ENCODE assay signal across 11 cellular contexts in the genomic region with DNA sequence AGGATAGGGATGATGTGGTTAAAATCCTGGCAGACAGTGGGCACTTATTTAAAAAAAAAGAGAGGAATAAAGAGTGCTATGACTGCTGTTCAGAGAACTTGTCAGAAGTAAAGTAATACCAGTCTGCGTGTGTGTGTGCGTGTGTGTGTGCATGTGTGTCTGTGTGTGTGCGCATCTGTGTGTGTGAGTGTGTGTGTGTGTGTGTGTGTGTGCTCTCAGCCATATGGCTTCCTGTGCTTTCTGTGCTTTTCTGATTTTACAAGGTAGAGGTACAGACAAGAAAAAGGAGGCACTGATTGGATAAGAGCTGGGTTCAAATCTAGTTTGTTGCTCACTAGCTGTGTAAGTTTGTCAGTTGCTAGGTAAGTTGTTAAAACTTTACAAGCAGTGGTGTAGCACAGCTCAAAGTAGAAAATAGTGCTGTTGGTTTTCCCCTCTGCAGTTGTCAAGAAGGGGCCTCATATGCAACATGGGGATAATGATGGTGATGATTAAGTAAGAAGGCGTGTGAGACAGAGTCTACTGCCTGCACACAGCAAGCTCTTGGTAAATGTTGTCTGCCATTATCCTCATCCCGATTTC.
DNase-seq lines count a peak whose midpoint lies in the region; ATAC-seq and TF ChIP-seq lines count a peak whose summit lies in the region.
"Had no signal": no experiment of that assay in that cellular context is flagged by ENCODE, and none has a peak within 500 bp of the region (broad histone marks: within the 10 kb centered on the region; RNA-seq: fewer than 3 reads in every experiment).

No MANE protein-coding gene starts in this region.

- no peaks in the 10 kb centered on the region for H3K9me3 Mint-ChIP-seq in MCF 10A (ENCODE audit: unreplicated experiment)
- H3K9me3 Mint-ChIP-seq: activated T-cell treated with anti-CD3 and anti-CD28 coated beads, Interleukin-2, amount 50 U/mL, for 4 hours had no signal

- H3K27me3 ChIP-seq in breast epithelium (no peaks in the 10 kb centered on the region), thymus (ENCODE audit: control insufficient read depth, insufficient read depth) (no peaks in the 10 kb centered on the region)

- 74% methylated on average over 5 of the region's 5 CpGs for WGBS in thymus

- intact Hi-C loops in MCF 10A (cut with micrococcal nuclease) = loop anchor here (1.0 kb wide), 1 partner anchor 120 kb away; no protein-coding TSS in a partner anchor
- intact Hi-C loops in breast epithelium (cut with DNase I; ENCODE audit: low total_unique reads) = no loop called here

- H3K27ac Mint-ChIP-seq in MCF 10A (ENCODE audit: low read depth, unreplicated experiment) (peak overlapping the region; percentile 26), T-helper 17 cell (peak overlapping the region; percentile 2)

- H3K9me3 ChIP-seq in breast epithelium = no peaks in the 10 kb centered on the region
- H3K9me3 ChIP-seq in T-helper 17 cell (ENCODE audit: control insufficient read depth, low read length, poor library complexity, severe bottlenecking) = no peaks in the 10 kb centered on the region
- H3K9me3 ChIP-seq in thymus (ENCODE audit: control insufficient read depth) = no peaks in the 10 kb centered on the region
- H3K9me3 ChIP-seq: psoas muscle had no signal

- H3K4me1 Mint-ChIP-seq in MCF 10A (ENCODE audit: insufficient read depth, unreplicated experiment) = peaks cover 26% of the 10 kb centered on the region
- H3K4me1 Mint-ChIP-seq in T-helper 17 cell = peaks cover 30% of the 10 kb centered on the region

- H3K27ac ChIP-seq in breast epithelium (no peak overlapping the region), thymus (ENCODE audit: low read depth) (peak overlapping the region; percentile 70)
- H3K27ac ChIP-seq: psoas muscle had no signal

- H3K4me1 ChIP-seq in breast epithelium (no peaks in the 10 kb centered on the region), thymus (ENCODE audit: control insufficient read depth, insufficient read depth, low read length) (peaks cover 15% of the 10 kb centered on the region)
- H3K4me1 ChIP-seq: psoas muscle had no signal

- H3K4me3 ChIP-seq in breast epithelium (no peak overlapping the region), fibroblast of mammary gland (ENCODE audit: control insufficient read depth, low read depth, low read length) (no peak overlapping the region), thymus (ENCODE audit: low read length) (no peak overlapping the region)
- H3K4me3 ChIP-seq: psoas muscle had no signal

- TF ChIP-seq CTCF in MCF 10A (IDR thresholded peaks at IDR 0.05; ENCODE audit: unreplicated experiment) = no peak
- no peak for TF ChIP-seq CTCF in breast epithelium (IDR thresholded peaks at IDR 0.05)
- no peak for TF ChIP-seq CTCF in fibroblast of mammary gland (conservative IDR thresholded peaks at IDR 0.05; ENCODE audit: control insufficient read depth, insufficient read depth, low read depth, low read length)

- H3K4me3 Mint-ChIP-seq in MCF 10A (ENCODE audit: unreplicated experiment) (no peak overlapping the region), T-helper 17 cell (no peak overlapping the region)
- H3K4me3 Mint-ChIP-seq: activated T-cell treated with anti-CD3 and anti-CD28 coated beads, Interleukin-2, amount 50 U/mL, for 4 hours had no signal

- TF ChIP-seq POLR2A in breast epithelium (IDR thresholded peaks at IDR 0.05) = no peak

- H3K36me3 ChIP-seq in breast epithelium (no peaks in the 10 kb centered on the region), thymus (ENCODE audit: control insufficient read depth, insufficient read depth) (no peaks in the 10 kb centered on the region)

- H3K27me3 Mint-ChIP-seq in MCF 10A (ENCODE audit: insufficient read depth, unreplicated experiment) = no peaks in the 10 kb centered on the region
- no peaks in the 10 kb centered on the region for H3K27me3 Mint-ChIP-seq in T-helper 17 cell

- H3K36me3 Mint-ChIP-seq in MCF 10A (ENCODE audit: insufficient read depth, unreplicated experiment) = no peaks in the 10 kb centered on the region
- no peaks in the 10 kb centered on the region for H3K36me3 Mint-ChIP-seq in T-helper 17 cell (ENCODE audit: low read depth)

- ATAC-seq in T-helper 17 cell (peak; percentile 40), GM21381 (IDR thresholded peaks at IDR 0.05; ENCODE audit: unreplicated experiment) (no peak)
- ATAC-seq: psoas muscle had no signal

- DNase-seq in MCF 10A (ENCODE audit: unreplicated experiment) (peak; percentile 15), breast epithelium (ENCODE audit: low spot score in 2 of 2) (no peak), T-helper 17 cell (no peak), fibroblast of mammary gland (ENCODE audit: low read depth) (peak; percentile 56), ureter (ENCODE audit: low spot score) (no peak), AG08396 (ENCODE audit: low spot score) (no peak)
- DNase-seq: activated T-cell treated with anti-CD3 and anti-CD28 coated beads, Interleukin-2, amount 50 U/mL, for 4 hours; head of caudate nucleus; psoas muscle had no signal

- CTCF ChIA-PET in MCF 10A (lab: Yijun Ruan, JAX) = interaction anchor here (0.6 to 1.5 kb wide), 7 partner anchors 28 to 191 kb away, joined by 3 to 6 read pairs (median 4); no protein-coding TSS in a partner anchor

- no TSS peak for BruUV-seq in MCF 10A (replicated peaks; lab: Mats Ljungman, UMichigan)

- POLR2A ChIA-PET in MCF 10A (lab: Yijun Ruan, JAX) = interaction anchor here (0.9 to 2.4 kb wide), 9 partner anchors 13 to 155 kb away, joined by 3 to 14 read pairs (median 9); partner anchors contain the start of gene ZNF217

Comparison
In these comparisons a context has a peak if more than half of its experiments do, and no peak if none do; other contexts are left out.
1. DNase-seq: peak in MCF 10A (single experiment) and fibroblast of mammary gland (single experiment); none in breast epithelium (0 of 2), T-helper 17 cell (0 of 3), ureter (single experiment) and AG08396 (single experiment).